ENCODE assay signal across 16 cellular contexts in the genomic region with DNA sequence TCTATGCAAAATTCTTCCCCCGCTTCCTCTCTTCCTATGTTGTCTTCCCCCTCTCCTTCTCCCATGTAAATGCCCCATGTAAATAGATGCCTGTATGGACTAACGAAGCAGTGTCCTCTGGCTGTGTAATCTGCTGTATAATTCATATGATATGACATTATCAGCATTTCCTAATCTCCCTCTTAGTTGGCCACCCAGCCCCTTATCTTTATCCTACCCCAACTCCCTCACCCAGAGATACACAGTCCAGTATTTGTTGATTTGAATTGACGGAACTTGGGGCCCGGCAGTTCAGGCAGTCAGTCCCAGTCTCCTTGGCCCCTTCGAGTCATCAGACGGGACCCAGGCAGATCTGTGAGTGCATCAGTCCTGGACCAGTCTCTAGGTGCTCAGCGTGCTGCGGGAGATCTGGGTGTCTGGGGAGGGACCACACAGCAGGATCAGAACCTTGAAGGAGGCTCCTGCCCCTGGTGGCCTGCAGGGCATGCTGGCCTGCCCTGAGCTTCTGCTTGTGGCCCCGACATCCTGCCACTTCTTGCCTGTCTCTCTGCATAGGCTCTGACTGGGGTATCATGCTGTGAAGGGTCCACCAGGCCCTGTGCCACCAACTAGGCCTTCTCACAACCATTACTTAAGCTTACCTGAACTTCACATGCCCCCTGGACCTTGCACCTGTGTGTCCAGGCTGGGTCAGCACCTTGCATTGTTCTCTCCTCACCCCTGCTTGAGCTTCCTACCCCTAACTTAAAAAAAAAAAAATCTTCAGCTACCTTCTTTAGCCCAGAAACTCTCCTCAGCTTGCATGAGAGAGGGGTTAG.
DNase-seq lines count a peak whose midpoint lies in the region; ATAC-seq and TF ChIP-seq lines count a peak whose summit lies in the region.
"Had no signal": no experiment of that assay in that cellular context is flagged by ENCODE, and none has a peak within 500 bp of the region (broad histone marks: within the 10 kb centered on the region; RNA-seq: fewer than 3 reads in every experiment).

No MANE protein-coding gene starts in this region.

- H4K20me1 ChIP-seq in SU-DHL-6 (ENCODE audit: low read depth, low read length) = no peaks in the 10 kb centered on the region

- ATAC-seq in thoracic aorta (ENCODE audit: insufficient number of reproducible peaks, low FRiP score, low read depth) = no peak
- ATAC-seq in left cardiac atrium = no peak

- H3K18ac ChIP-seq in mesendoderm (ENCODE audit: low read length) = no peak overlapping the region

- no peak overlapping the region for H2AK5ac ChIP-seq in mesendoderm (ENCODE audit: low read length)

- CTCF ChIA-PET in HEK293 (lab: Yijun Ruan, JAX) (interaction anchor here (0.6 to 4.0 kb wide), 15 partner anchors 9 to 149 kb away, joined by 3 to 26 read pairs (median 4); a partner anchor contains a TSS), HEK293T (lab: Yijun Ruan, JAX) (interaction anchor here (0.7 to 3.8 kb wide), 10 partner anchors 9 to 150 kb away, joined by 3 to 21 read pairs (median 4); a partner anchor contains a TSS)

- H3K79me2 ChIP-seq in SU-DHL-6 (ENCODE audit: insufficient read depth, low read length) = no peaks in the 10 kb centered on the region
- H3K79me2 ChIP-seq in mesendoderm (ENCODE audit: control insufficient read depth, insufficient read depth, low read length) = no peaks in the 10 kb centered on the region

- no peak overlapping the region for H3K9ac ChIP-seq in SU-DHL-6 (ENCODE audit: low read length)
- no peak overlapping the region for H3K9ac ChIP-seq in mesendoderm (ENCODE audit: low read length)

- H3F3A ChIP-seq in SU-DHL-6 (ENCODE audit: insufficient read depth) = no peaks in the 10 kb centered on the region

- TF ChIP-seq CTCF in HEK293 (tag by site-specific recombination; IDR thresholded peaks at IDR 0.05) (no peak), SU-DHL-6 (IDR thresholded peaks at IDR 0.05; ENCODE audit: insufficient read depth, low read length, poor library complexity, severe bottlenecking) (no peak), thoracic aorta (IDR thresholded peaks at IDR 0.05) (no peak), lower leg skin (IDR thresholded peaks at IDR 0.05) (no peak)

- H2BK5ac ChIP-seq in mesendoderm (ENCODE audit: low read length) = no peak overlapping the region

- no peak overlapping the region for H4K8ac ChIP-seq in mesendoderm (ENCODE audit: low read depth, low read length)

- H3K4me3 ChIP-seq in HEK293 (ENCODE audit: low read depth, low read length) (no peak overlapping the region), SU-DHL-6 (ENCODE audit: insufficient read depth, low read length, poor library complexity, severe bottlenecking) (no peak overlapping the region), mesendoderm (ENCODE audit: low read length) (no peak overlapping the region), thoracic aorta (no peak overlapping the region), lower leg skin (ENCODE audit: low read depth, poor library complexity, severe bottlenecking) (no peak overlapping the region)
- H3K4me3 ChIP-seq: HAP-1, heart left ventricle, right atrium auricular region had no signal

- TF ChIP-seq POLR2A in lower leg skin (IDR thresholded peaks at IDR 0.05) = no peak

- no peak overlapping the region for H3K4me2 ChIP-seq in SU-DHL-6 (ENCODE audit: low read depth, low read length, poor library complexity, severe bottlenecking)
- H3K4me2 ChIP-seq in mesendoderm (ENCODE audit: low read length) = no peak overlapping the region

- H2AFZ ChIP-seq in SU-DHL-6 (ENCODE audit: low read depth, low read length, severe bottlenecking) = peak overlapping the region; percentile 5

- no peak overlapping the region for H3K27ac ChIP-seq in HEK293 (ENCODE audit: extremely low read depth, low read depth, low read length)
- no peak overlapping the region for H3K27ac ChIP-seq in SU-DHL-6 (ENCODE audit: low read depth, low read length)
- no peak overlapping the region for H3K27ac ChIP-seq in mesendoderm (ENCODE audit: low read depth, low read length)
- H3K27ac ChIP-seq in thoracic aorta = peak overlapping the region; percentile 52 to 60
- H3K27ac ChIP-seq: right atrium auricular region had no signal

- intact Hi-C loops in lower leg skin (cut with DNase I; ENCODE audit: low total_unique reads) = loop anchor here (10.0 kb wide), 1 partner anchor 90 kb away; a partner anchor contains a TSS
- intact Hi-C loops in left cardiac atrium (cut with DNase I) = loop anchor here in 1 of 2 donors (10.0 kb wide), 1 partner anchor 150 kb away; no protein-coding TSS in a partner anchor

- no CpG with 5 or more reads among the region's 9 CpGs for WGBS in mesendoderm (ENCODE audit: extremely low coverage, insufficient coverage, low lambda C conversion rate)
- WGBS in lower leg skin, 2 donors = 90 to 91% methylated on average over 9 of the region's 9 CpGs

- H3K27me3 ChIP-seq in SU-DHL-6 (ENCODE audit: low read length) (peaks cover 3% of the 10 kb centered on the region; the same call in 1 of the 2 replicates), mesendoderm (ENCODE audit: insufficient read depth, low read length, poor library complexity) (no peaks in the 10 kb centered on the region), thoracic aorta (replicated peaks; ENCODE audit: insufficient read depth) (no peaks in the 10 kb centered on the region)
- H3K27me3 ChIP-seq: heart left ventricle, right atrium auricular region had no signal

- DNase-seq in mesendoderm = no peak
- no peak for DNase-seq in thoracic aorta (ENCODE audit: low spot score)
- DNase-seq in NCI-H1930 (lab: John Stamatoyannopoulos, UW) = no peak
- DNase-seq in lower leg skin (ENCODE audit: low spot score in 2 of 2) = no peak
- DNase-seq in left cardiac atrium = no peak
- no peak for DNase-seq in HEK293T (ENCODE audit: extremely low spot score)
- DNase-seq: activated CD8-positive, alpha-beta memory T cell treated with anti-CD3 and anti-CD28 coated beads, Interleukin-2, amount 50 U/mL, for 48 hours; NCI-H1417 treated with DMSO at 0.1 percent for 48 hours; NCI-H524 treated with DMSO at 0.1 percent for 48 hours; occipital lobe; SHP77 treated with DMSO at 0.1 percent for 48 hours had no signal

- H3K36me3 ChIP-seq in HEK293 (ENCODE audit: control insufficient read depth in 2 of 2, insufficient read depth in 1 of 2, low read length in 2 of 2) = no peaks in the 10 kb centered on the region
- H3K36me3 ChIP-seq in SU-DHL-6 (ENCODE audit: low read length) = no peaks in the 10 kb centered on the region
- H3K36me3 ChIP-seq in mesendoderm (ENCODE audit: control insufficient read depth, insufficient read depth, low read length) = no peaks in the 10 kb centered on the region
- H3K36me3 ChIP-seq in thoracic aorta = no peaks in the 10 kb centered on the region
- H3K36me3 ChIP-seq: HAP-1, heart left ventricle, right atrium auricular region had no signal

- no peaks in the 10 kb centered on the region for H3K9me3 ChIP-seq in HEK293 (ENCODE audit: control insufficient read depth, insufficient read depth, low read depth, low read length)
- no peaks in the 10 kb centered on the region for H3K9me3 ChIP-seq in SU-DHL-6 (ENCODE audit: insufficient read depth, low read length)
- H3K9me3 ChIP-seq in thoracic aorta = no peaks in the 10 kb centered on the region
- H3K9me3 ChIP-seq: HAP-1, heart left ventricle, right atrium auricular region had no signal

- H3K56ac ChIP-seq in mesendoderm (ENCODE audit: low read length) = peak overlapping the region; percentile 36

- POLR2A ChIA-PET in HEK293 (lab: Yijun Ruan, JAX) = interaction anchor here (0.7 kb wide), 1 partner anchor 286 kb away, joined by 4 read pairs; a partner anchor contains a TSS
- POLR2A ChIA-PET in HEK293T (lab: Yijun Ruan, JAX) = no interaction called here

- H3K79me1 ChIP-seq in mesendoderm (ENCODE audit: low read length) = no peaks in the 10 kb centered on the region

- H3K4me1 ChIP-seq in HEK293 (ENCODE audit: control insufficient read depth, insufficient read depth, low read length) (peaks cover 16% of the 10 kb centered on the region), mesendoderm (ENCODE audit: control insufficient read depth, low read depth, low read length) (no peaks in the 10 kb centered on the region), thoracic aorta (ENCODE audit: control insufficient read depth in 1 of 2, low read depth in 2 of 2) (peaks cover 20 to 46% of the 10 kb centered on the region in 2 donors)
- H3K4me1 ChIP-seq: HAP-1, right atrium auricular region had no signal

- no peak overlapping the region for H3K23ac ChIP-seq in mesendoderm (ENCODE audit: low read length)

- H4K5ac ChIP-seq in mesendoderm (ENCODE audit: low read length) = no peak overlapping the region

- no peaks in the 10 kb centered on the region for H3K9me2 ChIP-seq in SU-DHL-6 (replicated peaks; ENCODE audit: insufficient read depth, low read length)

- H3K4ac ChIP-seq in mesendoderm (ENCODE audit: low read depth, low read length) = no peak overlapping the region

- H2BK15ac ChIP-seq in mesendoderm (replicated peaks; ENCODE audit: low read depth) = no peak overlapping the region

- H2BK120ac ChIP-seq in mesendoderm (ENCODE audit: low read depth, low read length) = no peak overlapping the region

TF ChIP-seq in HEK293, 187 proteins besides CTCF, POLR2A, EP300 and RAD21 (continues in another document):
- TF ChIP-seq, protein P1, sequence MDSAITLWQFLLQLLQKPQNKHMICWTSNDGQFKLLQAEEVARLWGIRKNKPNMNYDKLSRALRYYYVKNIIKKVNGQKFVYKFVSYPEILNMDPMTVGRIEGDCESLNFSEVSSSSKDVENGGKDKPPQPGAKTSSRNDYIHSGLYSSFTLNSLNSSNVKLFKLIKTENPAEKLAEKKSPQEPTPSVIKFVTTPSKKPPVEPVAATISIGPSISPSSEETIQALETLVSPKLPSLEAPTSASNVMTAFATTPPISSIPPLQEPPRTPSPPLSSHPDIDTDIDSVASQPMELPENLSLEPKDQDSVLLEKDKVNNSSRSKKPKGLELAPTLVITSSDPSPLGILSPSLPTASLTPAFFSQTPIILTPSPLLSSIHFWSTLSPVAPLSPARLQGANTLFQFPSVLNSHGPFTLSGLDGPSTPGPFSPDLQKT (IDR thresholded peaks at IDR 0.05; ENCODE audit: borderline replicate concordance, low read depth, low read length) = no peak

TF ChIP-seq in HEK293T, 16 proteins besides CTCF, POLR2A, EP300 and RAD21 (continues in another document):
- TF ChIP-seq ZNF384 (IDR thresholded peaks at IDR 0.05) (no peak), LEF1 (IDR thresholded peaks at IDR 0.05; ENCODE audit: borderline replicate concordance) (no peak), FOXA1 (IDR thresholded peaks at IDR 0.05) (no peak), NFRKB (IDR thresholded peaks at IDR 0.05) (no peak), BHLHE40 (IDR thresholded peaks at IDR 0.05; ENCODE audit: borderline replicate concordance) (no peak)
- TF ChIP-seq, protein P2, sequence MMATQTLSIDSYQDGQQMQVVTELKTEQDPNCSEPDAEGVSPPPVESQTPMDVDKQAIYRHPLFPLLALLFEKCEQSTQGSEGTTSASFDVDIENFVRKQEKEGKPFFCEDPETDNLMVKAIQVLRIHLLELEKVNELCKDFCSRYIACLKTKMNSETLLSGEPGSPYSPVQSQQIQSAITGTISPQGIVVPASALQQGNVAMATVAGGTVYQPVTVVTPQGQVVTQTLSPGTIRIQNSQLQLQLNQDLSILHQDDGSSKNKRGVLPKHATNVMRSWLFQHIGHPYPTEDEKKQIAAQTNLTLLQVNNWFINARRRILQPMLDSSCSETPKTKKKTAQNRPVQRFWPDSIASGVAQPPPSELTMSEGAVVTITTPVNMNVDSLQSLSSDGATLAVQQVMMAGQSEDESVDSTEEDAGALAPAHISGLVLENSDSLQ (IDR thresholded peaks at IDR 0.05) = no peak

Comparison
In these comparisons a context has a peak if more than half of its experiments do, and no peak if none do; other contexts are left out.
1. H3K27ac ChIP-seq: peak in thoracic aorta (2 of 2); none in HEK293 (single experiment), SU-DHL-6 (single experiment) and mesendoderm (single experiment).